16 cellular contexts compared by ENCODE assay signal in genomic region chr5:24630925-24631324, GRCh38. TPM values are rescaled to one million over a fixed set of nuclear protein-coding genes. Genes with fewer than 3 reads are reported as not detected.
A peak's percentile ranks its signal among the peaks of the same experiment; 100 is the strongest.
DNase-seq lines count a peak whose midpoint lies in the region; ATAC-seq and TF ChIP-seq lines count a peak whose summit lies in the region.
"Had no signal": no experiment of that assay in that cellular context is flagged by ENCODE, and none has a peak within 500 bp of the region (broad histone marks: within the 10 kb centered on the region; RNA-seq: fewer than 3 reads in every experiment).

No MANE protein-coding gene starts in this region.

- H3K27ac Mint-ChIP-seq in mesothelial cell of epicardium: peak overlapping the region; percentile 78
- H3K27ac Mint-ChIP-seq: B cell; CD4-positive, alpha-beta T cell; CD8-positive, alpha-beta T cell had no signal

- peaks cover 7% of the 10 kb centered on the region for H3K9me3 Mint-ChIP-seq in mesothelial cell of epicardium

- no peaks in the 10 kb centered on the region for H3K27me3 Mint-ChIP-seq in mesothelial cell of epicardium (ENCODE audit: low read depth)
- H3K27me3 Mint-ChIP-seq: B cell; CD4-positive, alpha-beta T cell had no signal

- ATAC-seq in left ventricle myocardium superior: no peak
- ATAC-seq: A549; CD8-positive, alpha-beta T cell had no signal

- DNase-seq in NCI-H82 (lab: John Stamatoyannopoulos, UW) (peak; percentile 26), NCI-H82 treated with DMSO at 0.1 percent for 48 hours (lab: John Stamatoyannopoulos, UW; ENCODE audit: unreplicated experiment) (no peak), NCI-H69 (lab: John Stamatoyannopoulos, UW) (peak; percentile 13), RKO (ENCODE audit: low spot score) (peak; percentile 22), mesothelial cell of epicardium (ENCODE audit: low spot score in 2 of 2, unreplicated experiment in 2 of 2) (no peak), left ventricle myocardium superior (no peak)
- DNase-seq in stimulated activated CD4-positive, alpha-beta T cell treated with anti-CD3 and anti-CD28 coated beads, Interleukin-1b, Interleukin-23, amount 100 ng/mL, for 48 hours: no peak
- DNase-seq: AML-193; Caco-2; Calu3; CD4-positive, alpha-beta T cell; CD8-positive, alpha-beta T cell; DMS79 treated with DMSO at 0.1 percent for 48 hours; GF-D8 had no signal

- TF ChIP-seq CTCF in mesothelial cell of epicardium (IDR thresholded peaks at IDR 0.05; ENCODE audit: unreplicated experiment): no peak

- intact Hi-C loops in left ventricle myocardium superior (cut with micrococcal nuclease): no loop called here

- H3K36me3 Mint-ChIP-seq in mesothelial cell of epicardium: peaks cover 10% of the 10 kb centered on the region
- H3K36me3 Mint-ChIP-seq: CD8-positive, alpha-beta T cell had no signal

- peaks cover 49% of the 10 kb centered on the region for H3K4me1 Mint-ChIP-seq in mesothelial cell of epicardium
- H3K4me1 Mint-ChIP-seq: B cell had no signal

- no peak overlapping the region for H3K4me3 Mint-ChIP-seq in mesothelial cell of epicardium
- H3K4me3 Mint-ChIP-seq: B cell; CD4-positive, alpha-beta T cell; CD8-positive, alpha-beta T cell had no signal

RNA-seq across cellular contexts. Expression of gene CDH10, which starts 13.9 kb away (rescaled TPM):
- total RNA-seq in mesothelial cell of epicardium (24.3 to 26.0 TPM (median 25.4 TPM) in 3 replicates), left ventricle myocardium superior (0.22 TPM)
- total RNA-seq: B cell; Caco-2; Calu3; CD4-positive, alpha-beta T cell; CD8-positive, alpha-beta T cell had no signal

Comparison
In these comparisons a context has a peak if more than half of its experiments do, and no peak if none do; other contexts are left out.
1. DNase-seq: peak in NCI-H82 (single experiment), NCI-H69 (single experiment) and RKO (single experiment); none in NCI-H82 treated with DMSO at 0.1 percent for 48 hours (single experiment), mesothelial cell of epicardium (0 of 2), left ventricle myocardium superior (single experiment) and stimulated activated CD4-positive, alpha-beta T cell treated with anti-CD3 and anti-CD28 coated beads, Interleukin-1b, Interleukin-23, amount 100 ng/mL, for 48 hours (single experiment).
2. RNA of gene CDH10, which starts 13.9 kb away (total RNA-seq): 24.3 to 26.0 TPM in mesothelial cell of epicardium; 0.22 TPM in left ventricle myocardium superior (single experiment); every median in the first group is over 10 times any median in the second.